ENCODE assay signal across 1 cellular context in the genomic region with DNA sequence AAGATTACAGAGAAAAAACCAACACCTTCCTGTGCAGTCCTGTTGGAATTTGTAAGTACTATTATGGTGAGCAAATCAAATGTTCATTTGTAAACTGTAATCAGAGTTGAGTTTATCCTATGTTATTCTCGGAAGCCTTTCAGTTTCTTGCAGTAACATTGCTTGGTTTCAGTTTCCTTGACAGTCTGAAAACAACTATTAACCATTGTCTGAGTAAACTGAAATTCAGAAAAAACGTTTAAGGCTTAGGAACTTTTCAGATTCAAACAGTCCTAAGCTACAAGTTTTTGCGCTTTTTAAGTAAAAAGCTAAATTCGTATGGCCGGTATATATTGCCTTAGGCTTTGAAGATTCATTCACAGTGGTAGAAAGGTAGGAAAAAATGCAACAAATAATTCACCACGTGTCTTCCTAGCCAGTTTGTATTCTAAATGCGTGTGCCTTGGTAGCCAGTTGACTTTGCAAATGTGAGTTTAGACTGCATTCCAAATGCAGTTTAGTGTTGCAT.
TF ChIP-seq lines count a peak whose summit lies in the region.

No MANE protein-coding gene starts in this region.

TF ChIP-seq in GM12878, 131 proteins besides CTCF, POLR2A, EP300 and RAD21 (continued from another document):
- TF ChIP-seq, protein P1, sequence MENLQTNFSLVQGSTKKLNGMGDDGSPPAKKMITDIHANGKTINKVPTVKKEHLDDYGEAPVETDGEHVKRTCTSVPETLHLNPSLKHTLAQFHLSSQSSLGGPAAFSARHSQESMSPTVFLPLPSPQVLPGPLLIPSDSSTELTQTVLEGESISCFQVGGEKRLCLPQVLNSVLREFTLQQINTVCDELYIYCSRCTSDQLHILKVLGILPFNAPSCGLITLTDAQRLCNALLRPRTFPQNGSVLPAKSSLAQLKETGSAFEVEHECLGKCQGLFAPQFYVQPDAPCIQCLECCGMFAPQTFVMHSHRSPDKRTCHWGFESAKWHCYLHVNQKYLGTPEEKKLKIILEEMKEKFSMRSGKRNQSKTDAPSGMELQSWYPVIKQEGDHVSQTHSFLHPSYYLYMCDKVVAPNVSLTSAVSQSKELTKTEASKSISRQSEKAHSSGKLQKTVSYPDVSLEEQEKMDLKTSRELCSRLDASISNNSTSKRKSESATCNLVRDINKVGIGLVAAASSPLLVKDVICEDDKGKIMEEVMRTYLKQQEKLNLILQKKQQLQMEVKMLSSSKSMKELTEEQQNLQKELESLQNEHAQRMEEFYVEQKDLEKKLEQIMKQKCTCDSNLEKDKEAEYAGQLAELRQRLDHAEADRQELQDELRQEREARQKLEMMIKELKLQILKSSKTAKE (IDR thresholded peaks at IDR 0.05; ENCODE audit: low read depth, poor library complexity, severe bottlenecking) = peak; percentile 20
- TF ChIP-seq, protein P2, sequence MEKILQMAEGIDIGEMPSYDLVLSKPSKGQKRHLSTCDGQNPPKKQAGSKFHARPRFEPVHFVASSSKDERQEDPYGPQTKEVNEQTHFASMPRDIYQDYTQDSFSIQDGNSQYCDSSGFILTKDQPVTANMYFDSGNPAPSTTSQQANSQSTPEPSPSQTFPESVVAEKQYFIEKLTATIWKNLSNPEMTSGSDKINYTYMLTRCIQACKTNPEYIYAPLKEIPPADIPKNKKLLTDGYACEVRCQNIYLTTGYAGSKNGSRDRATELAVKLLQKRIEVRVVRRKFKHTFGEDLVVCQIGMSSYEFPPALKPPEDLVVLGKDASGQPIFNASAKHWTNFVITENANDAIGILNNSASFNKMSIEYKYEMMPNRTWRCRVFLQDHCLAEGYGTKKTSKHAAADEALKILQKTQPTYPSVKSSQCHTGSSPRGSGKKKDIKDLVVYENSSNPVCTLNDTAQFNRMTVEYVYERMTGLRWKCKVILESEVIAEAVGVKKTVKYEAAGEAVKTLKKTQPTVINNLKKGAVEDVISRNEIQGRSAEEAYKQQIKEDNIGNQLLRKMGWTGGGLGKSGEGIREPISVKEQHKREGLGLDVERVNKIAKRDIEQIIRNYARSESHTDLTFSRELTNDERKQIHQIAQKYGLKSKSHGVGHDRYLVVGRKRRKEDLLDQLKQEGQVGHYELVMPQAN (conservative IDR thresholded peaks at IDR 0.05) = peak; percentile 63
- TF ChIP-seq MXI1 (IDR thresholded peaks at IDR 0.05; ENCODE audit: low read depth, low read length) (0 out of 2 replicates have a peak, but pooled peaks have one; percentile 43), POLR2AphosphoS2 (IDR thresholded peaks at IDR 0.05; ENCODE audit: low read depth, low read length) (no peak), NRF1 (conservative IDR thresholded peaks at IDR 0.05; ENCODE audit: low read depth, low read length) (no peak), NFIC (IDR thresholded peaks at IDR 0.05; ENCODE audit: low read depth, low read length) (no peak)
